12 cellular contexts compared by ENCODE assay signal in the genomic region with DNA sequence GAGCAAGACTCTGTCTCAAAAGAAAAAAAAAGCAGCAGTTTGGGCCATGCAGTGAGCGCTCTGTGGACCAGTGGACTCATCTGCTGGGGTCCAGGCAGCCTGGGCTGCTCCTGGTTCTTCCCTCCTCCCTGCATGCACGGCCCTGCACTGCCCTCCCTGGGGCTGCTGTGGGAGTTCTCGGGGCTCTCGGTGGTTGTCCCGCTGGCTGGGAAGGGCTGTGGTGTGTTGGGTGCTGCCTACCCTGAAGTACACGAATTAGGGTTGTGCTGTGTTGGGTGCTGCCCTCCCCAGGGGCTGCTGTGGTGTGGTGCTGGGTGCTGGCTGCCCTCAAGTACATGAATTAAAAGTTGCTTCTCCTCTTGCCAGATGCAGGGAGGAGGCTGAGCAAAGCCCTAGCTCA.
"Had no signal": no experiment of that assay in that cellular context is flagged by ENCODE, and none has a peak within 500 bp of the region (broad histone marks: within the 10 kb centered on the region; RNA-seq: fewer than 3 reads in every experiment).

No MANE protein-coding gene starts in this region.

- H3K27ac ChIP-seq: parathyroid adenoma, tibial nerve had no signal

- H3K9me3 ChIP-seq: tibial nerve had no signal

- DNase-seq: activated CD4-positive, alpha-beta memory T cell treated with anti-CD3 and anti-CD28 coated beads for 36 hours; activated effector memory CD4-positive, alpha-beta T cell treated with anti-CD3 and anti-CD28 coated beads, Interleukin-2, amount 50 U/mL, for 16 hours; activated naive CD8-positive, alpha-beta T cell treated with anti-CD3 and anti-CD28 coated beads for 36 hours; activated T-cell treated with anti-CD3 and anti-CD28 coated beads, Interleukin-2, amount 50 U/mL, for 4 hours; endodermal cell; erythroblast; hypothalamus; kidney glomerular epithelial cell; retina; T1000 had no signal

- H3K79me2 ChIP-seq: parathyroid adenoma had no signal

- H3K36me3 ChIP-seq: tibial nerve had no signal

- ATAC-seq: activated T-cell treated with anti-CD3 and anti-CD28 coated beads, Interleukin-2, amount 50 U/mL, for 4 hours had no signal

- H3K9ac ChIP-seq: parathyroid adenoma had no signal

- H2AFZ ChIP-seq: parathyroid adenoma had no signal

- H3K4me1 ChIP-seq: parathyroid adenoma, tibial nerve had no signal

- H3K4me3 ChIP-seq: tibial nerve had no signal
